In genomic region chr5:150317048-150318003, GRCh38 we compare ENCODE assay signal across 1 cellular context.
TF ChIP-seq lines count a peak whose summit lies in the region.

No MANE protein-coding gene starts in this region.

TF ChIP-seq in HepG2, 621 proteins besides CTCF, POLR2A, EP300 and RAD21 (continues in another document):
- TF ChIP-seq DMAP1 (CRISPR knock-in tag; IDR thresholded peaks at IDR 0.05) = no peak
- TF ChIP-seq HDAC2 (CRISPR knock-in tag; IDR thresholded peaks at IDR 0.05) = peak; percentile 41; the same call in 1 of the 2 replicates
- TF ChIP-seq ZNF234 (CRISPR knock-in tag; conservative IDR thresholded peaks at IDR 0.05) = no peak
- no peak for TF ChIP-seq ZNF770 (CRISPR knock-in tag; IDR thresholded peaks at IDR 0.05)
- TF ChIP-seq DNMT3B (CRISPR knock-in tag; conservative IDR thresholded peaks at IDR 0.05) = peak; percentile 24; the same call in 1 of the 2 replicates
- TF ChIP-seq DBP (CRISPR knock-in tag; IDR thresholded peaks at IDR 0.05; ENCODE audit: not compliant biosample characterization) = no peak
- TF ChIP-seq ZSCAN5A (CRISPR knock-in tag; IDR thresholded peaks at IDR 0.05; ENCODE audit: borderline replicate concordance) = 0 out of 2 replicates have a peak, but pooled peaks have one; percentile 56
- no peak for TF ChIP-seq HNRNPK (IDR thresholded peaks at IDR 0.05; ENCODE audit: low read depth, low read length, poor library complexity, severe bottlenecking)
- no peak for TF ChIP-seq IRF1 (CRISPR knock-in tag; IDR thresholded peaks at IDR 0.05; ENCODE audit: low read depth)
- peak; percentile 19; the same call in 1 of the 2 replicates for TF ChIP-seq HDAC1 (CRISPR knock-in tag; IDR thresholded peaks at IDR 0.05)
- no peak for TF ChIP-seq SIX1 (CRISPR knock-in tag; IDR thresholded peaks at IDR 0.05; ENCODE audit: borderline replicate concordance)
- no peak for TF ChIP-seq ISX (CRISPR knock-in tag; conservative IDR thresholded peaks at IDR 0.05)
- TF ChIP-seq NFATC3 (CRISPR knock-in tag; IDR thresholded peaks at IDR 0.05) = no peak
- no peak for TF ChIP-seq MXD3 (CRISPR knock-in tag; IDR thresholded peaks at IDR 0.05)
- peak; percentile 63 for TF ChIP-seq POGZ (CRISPR knock-in tag; IDR thresholded peaks at IDR 0.05)
- TF ChIP-seq RXRA (CRISPR knock-in tag; IDR thresholded peaks at IDR 0.05) = peak; percentile 95
- peak; percentile 76; the same call in 1 of the 2 replicates for TF ChIP-seq RXRB (CRISPR knock-in tag; IDR thresholded peaks at IDR 0.05; ENCODE audit: borderline replicate concordance)
- 0 out of 2 replicates have a peak, but pooled peaks have one; percentile 36 for TF ChIP-seq ZNF891 (CRISPR knock-in tag; IDR thresholded peaks at IDR 0.05)
- TF ChIP-seq ZNF430 (CRISPR knock-in tag; IDR thresholded peaks at IDR 0.05) = no peak
- TF ChIP-seq HMG20A (CRISPR knock-in tag; IDR thresholded peaks at IDR 0.05; ENCODE audit: borderline replicate concordance) = peak; percentile 69; the same call in 1 of the 2 replicates
- TF ChIP-seq HOXD1 (CRISPR knock-in tag; IDR thresholded peaks at IDR 0.05) = no peak
- TF ChIP-seq ZNF484 (CRISPR knock-in tag; IDR thresholded peaks at IDR 0.05; ENCODE audit: borderline replicate concordance, low read depth) = no peak
- no peak for TF ChIP-seq GPBP1L1 (CRISPR knock-in tag; IDR thresholded peaks at IDR 0.05)
- TF ChIP-seq RNF2 (conservative IDR thresholded peaks at IDR 0.05; ENCODE audit: low read depth) = no peak
- TF ChIP-seq ZBTB7B (CRISPR knock-in tag; IDR thresholded peaks at IDR 0.05) = peak; percentile 72
- TF ChIP-seq JUND (CRISPR knock-in tag; IDR thresholded peaks at IDR 0.05) = peak; percentile 67
- no peak; the same call in 1 of the 2 replicates for TF ChIP-seq HNF1A (IDR thresholded peaks at IDR 0.05; ENCODE audit: low read depth)
- TF ChIP-seq HNF1A (CRISPR knock-in tag; IDR thresholded peaks at IDR 0.05; ENCODE audit: borderline replicate concordance) = no peak; the same call in 1 of the 2 replicates
- TF ChIP-seq CBX2 (IDR thresholded peaks at IDR 0.05; ENCODE audit: low read depth, low read length) = no peak
- no peak for TF ChIP-seq CBX2 (CRISPR knock-in tag; IDR thresholded peaks at IDR 0.05; ENCODE audit: low read depth)
- TF ChIP-seq ZNF354B (CRISPR knock-in tag; IDR thresholded peaks at IDR 0.05) = no peak
- TF ChIP-seq PREB (CRISPR knock-in tag; IDR thresholded peaks at IDR 0.05) = no peak
- peak; percentile 25; the same call in 1 of the 2 replicates for TF ChIP-seq KDM1A (CRISPR knock-in tag; IDR thresholded peaks at IDR 0.05)
- 0 out of 2 replicates have a peak, but pooled peaks have one; percentile 42 for TF ChIP-seq ZNF501 (CRISPR knock-in tag; IDR thresholded peaks at IDR 0.05)
- peak; percentile 66; the same call in 1 of the 2 replicates for TF ChIP-seq ARID2 (CRISPR knock-in tag; IDR thresholded peaks at IDR 0.05; ENCODE audit: borderline replicate concordance)
- TF ChIP-seq ZBTB39 (CRISPR knock-in tag; IDR thresholded peaks at IDR 0.05) = 0 out of 2 replicates have a peak, but pooled peaks have one; percentile 29
- peak; percentile 58; the same call in 1 of the 2 replicates for TF ChIP-seq SAP130 (CRISPR knock-in tag; IDR thresholded peaks at IDR 0.05; ENCODE audit: low read depth)
- TF ChIP-seq TARDBP (CRISPR knock-in tag; IDR thresholded peaks at IDR 0.05) = 0 out of 2 replicates have a peak, but pooled peaks have one; percentile 11
- peak; percentile 97 for TF ChIP-seq FOSL2 (CRISPR knock-in tag; IDR thresholded peaks at IDR 0.05)
- no peak for TF ChIP-seq NFAT5 (CRISPR knock-in tag; IDR thresholded peaks at IDR 0.05)
- TF ChIP-seq NFE2L1 (CRISPR knock-in tag; IDR thresholded peaks at IDR 0.05; ENCODE audit: borderline replicate concordance) = no peak
- peak; percentile 73 for TF ChIP-seq ZNF644 (CRISPR knock-in tag; IDR thresholded peaks at IDR 0.05; ENCODE audit: low read depth)
